Comparison of ENCODE assay signal across 8 cellular contexts in the genomic region with DNA sequence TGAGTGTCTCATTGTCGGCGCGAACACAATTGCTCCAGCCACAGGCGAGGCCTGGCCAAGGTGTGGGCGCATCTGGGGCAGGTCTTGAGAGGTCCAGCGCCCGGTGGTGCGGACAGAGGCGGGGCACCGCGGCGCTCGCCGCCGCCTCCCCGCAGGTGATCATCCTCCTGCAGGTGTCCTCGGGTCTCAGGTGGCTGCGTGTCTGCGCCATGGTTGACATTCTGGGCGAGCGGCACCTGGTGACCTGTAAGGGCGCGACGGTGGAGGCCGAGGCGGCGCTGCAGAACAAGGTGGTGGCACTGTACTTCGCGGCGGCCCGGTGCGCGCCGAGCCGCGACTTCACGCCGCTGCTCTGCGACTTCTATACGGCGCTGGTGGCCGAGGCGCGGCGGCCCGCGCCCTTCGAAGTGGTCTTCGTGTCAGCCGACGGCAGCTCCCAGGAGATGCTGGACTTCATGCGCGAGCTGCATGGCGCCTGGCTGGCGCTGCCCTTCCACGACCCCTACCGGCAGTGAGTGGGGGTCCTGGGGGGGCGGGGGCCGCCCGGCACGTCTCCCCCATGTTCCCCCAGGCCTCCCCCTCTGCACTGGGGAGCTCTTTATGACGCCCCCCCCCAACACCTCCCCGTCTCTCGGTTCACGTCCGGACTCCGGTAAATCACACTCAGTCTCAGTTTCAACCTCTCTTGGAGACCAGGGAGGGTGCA. TPM values are rescaled to one million over a fixed set of nuclear protein-coding genes. Genes with fewer than 3 reads are reported as not detected.
A peak's percentile ranks its signal among the peaks of the same experiment; 100 is the strongest.
DNase-seq lines count a peak whose midpoint lies in the region; ATAC-seq and TF ChIP-seq lines count a peak whose summit lies in the region.

No MANE protein-coding gene starts in this region.

- H3K27me3 Mint-ChIP-seq in activated T-cell treated with anti-CD3 and anti-CD28 coated beads, Interleukin-2, amount 50 U/mL, for 24 hours = peaks cover 79% of the 10 kb centered on the region

- no peak for DNase-seq in HL-60 (ENCODE audit: low read depth in 1 of 2, low spot score in 1 of 2)
- peak; percentile 42 for DNase-seq in activated T-cell treated with anti-CD3 and anti-CD28 coated beads, Interleukin-2, amount 50 U/mL, for 24 hours
- peak; percentile 46 for DNase-seq in left ventricle myocardium superior
- no peak for DNase-seq in skeletal muscle cell (ENCODE audit: low read depth)
- DNase-seq in Kasumi-1 (lab: John Stamatoyannopoulos, UW) = no peak
- no peak for DNase-seq in Ammon's horn (ENCODE audit: low spot score)

- H3K4me3 ChIP-seq in HL-60 (replicated peaks; ENCODE audit: insufficient read depth, low read length) (peak overlapping the region; percentile 40), skeletal muscle cell (ENCODE audit: low read depth, low read length) (peak overlapping the region; percentile 65)

- no peak overlapping the region for H3K27ac Mint-ChIP-seq in activated T-cell treated with anti-CD3 and anti-CD28 coated beads, Interleukin-2, amount 50 U/mL, for 24 hours

- no peaks in the 10 kb centered on the region for H3K36me3 Mint-ChIP-seq in activated T-cell treated with anti-CD3 and anti-CD28 coated beads, Interleukin-2, amount 50 U/mL, for 24 hours (ENCODE audit: low read depth)

- intact Hi-C loops in left ventricle myocardium superior (cut with micrococcal nuclease) = no loop called here

- H3K27me3 ChIP-seq in HL-60 (ENCODE audit: insufficient read depth, poor library complexity, severe bottlenecking) = peaks cover 16% of the 10 kb centered on the region

- no peak overlapping the region for H3K27ac ChIP-seq in HL-60 (replicated peaks)

- TF ChIP-seq CTCF in HL-60 (IDR thresholded peaks at IDR 0.05; ENCODE audit: insufficient read depth, low read length) = no peak

- H3K4me1 Mint-ChIP-seq in activated T-cell treated with anti-CD3 and anti-CD28 coated beads, Interleukin-2, amount 50 U/mL, for 24 hours (ENCODE audit: low read depth) = peaks cover 14% of the 10 kb centered on the region

- H3K9me3 Mint-ChIP-seq in activated T-cell treated with anti-CD3 and anti-CD28 coated beads, Interleukin-2, amount 50 U/mL, for 24 hours = no peaks in the 10 kb centered on the region

- ATAC-seq in left ventricle myocardium superior (no peak), GM18867 (IDR thresholded peaks at IDR 0.05; ENCODE audit: unreplicated experiment) (no peak), GM21423 (IDR thresholded peaks at IDR 0.05; ENCODE audit: unreplicated experiment) (no peak)

- peak overlapping the region; percentile 27 for H3K4me3 Mint-ChIP-seq in activated T-cell treated with anti-CD3 and anti-CD28 coated beads, Interleukin-2, amount 50 U/mL, for 24 hours

RNA-seq across cellular contexts. Expression of a gene that starts 0.4 kb away (rescaled TPM):
- total RNA-seq in left ventricle myocardium superior = not detected

Comparison
In these comparisons a context has a peak if more than half of its experiments do, and no peak if none do; other contexts are left out.
1. DNase-seq: peak in activated T-cell treated with anti-CD3 and anti-CD28 coated beads, Interleukin-2, amount 50 U/mL, for 24 hours (single experiment) and left ventricle myocardium superior (single experiment); none in HL-60 (0 of 2), skeletal muscle cell (single experiment), Kasumi-1 (0 of 2) and Ammon's horn (single experiment).